In genomic region chr9:127049044-127049443, GRCh38 we compare ENCODE assay signal across 10 cellular contexts.
DNase-seq lines count a peak whose midpoint lies in the region; ATAC-seq and TF ChIP-seq lines count a peak whose summit lies in the region.
"Had no signal": no experiment of that assay in that cellular context is flagged by ENCODE, and none has a peak within 500 bp of the region (broad histone marks: within the 10 kb centered on the region; RNA-seq: fewer than 3 reads in every experiment).

No MANE protein-coding gene starts in this region.

- H3K27ac ChIP-seq in spleen: peak overlapping the region; percentile 51 to 80 (median 76)
- H3K27ac ChIP-seq: SK-N-MC had no signal

- H3K27me3 ChIP-seq in spleen (replicated peaks in 1 of 7): no peaks in the 10 kb centered on the region

- no peak overlapping the region for H3K4me3 ChIP-seq in fibroblast of villous mesenchyme (ENCODE audit: low read depth, low read length)
- H3K4me3 ChIP-seq in spleen: peak overlapping the region in 2 of 8 donors; percentile 9 to 30
- H3K4me3 ChIP-seq: SK-N-MC had no signal

- peak; percentile 76 for ATAC-seq in HG03196 (IDR thresholded peaks at IDR 0.05; ENCODE audit: unreplicated experiment)

- intact Hi-C loops in spleen (cut with DNase I; ENCODE audit: low total_unique reads): no loop called here

- DNase-seq in GM03348 (ENCODE audit: low spot score): peak; percentile 79
- peak; percentile 36 for DNase-seq in UCSD-AML1 (lab: John Stamatoyannopoulos, UW; ENCODE audit: unreplicated experiment)
- DNase-seq in fibroblast of villous mesenchyme (ENCODE audit: low read depth): peak; percentile 88
- no peak for DNase-seq in spleen
- DNase-seq in NCI-H82 (lab: John Stamatoyannopoulos, UW): no peak
- no peak for DNase-seq in activated CD8-positive, alpha-beta memory T cell treated with anti-CD3 and anti-CD28 coated beads for 24 hours
- DNase-seq in ecto neural progenitor cell (ENCODE audit: low spot score): no peak
- DNase-seq: naive B cell had no signal

- TF ChIP-seq CTCF in fibroblast of villous mesenchyme (IDR thresholded peaks at IDR 0.05; ENCODE audit: insufficient read depth, low read depth, low read length): peak; percentile 42
- peak in 10 of 11 experiments; percentile 42 to 73 (median 60) for TF ChIP-seq CTCF in spleen (IDR thresholded peaks at IDR 0.05 in 8 of 11, conservative IDR thresholded peaks at IDR 0.05 in 3 of 11)

- peaks cover 0 to 14% (median 0%) of the 10 kb centered on the region in 6 donors for H3K36me3 ChIP-seq in spleen

- TF ChIP-seq POLR2A in spleen (IDR thresholded peaks at IDR 0.05): no peak

- WGBS in spleen, 5 donors: 12 to 28% (median 24%) methylated on average over 4 of the region's 4 CpGs

- H3K9me3 ChIP-seq in spleen: no peaks in the 10 kb centered on the region

- H3K4me1 ChIP-seq in spleen: peaks cover 15 to 60% (median 31%) of the 10 kb centered on the region in 6 donors

Comparison
In these comparisons a context has a peak if more than half of its experiments do, and no peak if none do; other contexts are left out.
1. DNase-seq: peak in GM03348 (single experiment), UCSD-AML1 (single experiment) and fibroblast of villous mesenchyme (single experiment); none in spleen (single experiment), NCI-H82 (single experiment), activated CD8-positive, alpha-beta memory T cell treated with anti-CD3 and anti-CD28 coated beads for 24 hours (single experiment) and ecto neural progenitor cell (single experiment).